18 cellular contexts compared by ENCODE assay signal in genomic region chr4:133592106-133592505, GRCh38.
DNase-seq lines count a peak whose midpoint lies in the region; ATAC-seq, FAIRE-seq and TF ChIP-seq lines count a peak whose summit lies in the region.
"Had no signal": no experiment of that assay in that cellular context is flagged by ENCODE, and none has a peak within 500 bp of the region (broad histone marks: within the 10 kb centered on the region; RNA-seq: fewer than 3 reads in every experiment).

No MANE protein-coding gene starts in this region.

- 91% methylated on average over 1 of the region's 1 CpG for WGBS in HUES64
- WGBS in SK-N-SH (ENCODE audit: low lambda C conversion rate), result 5% methylated on average over 1 of the region's 1 CpG

- H3K36me3 ChIP-seq in HUES64 (ENCODE audit: insufficient read depth, low read length) (no peaks in the 10 kb centered on the region), WERI-Rb-1 (no peaks in the 10 kb centered on the region), iPS-20b (ENCODE audit: insufficient read depth, low read depth, low read length) (no peaks in the 10 kb centered on the region), SK-N-SH (replicated peaks in 1 of 2; ENCODE audit: control insufficient read depth in 1 of 2, insufficient read depth in 2 of 2, low read length in 1 of 2) (no peaks in the 10 kb centered on the region)
- H3K36me3 ChIP-seq: BLaER1 had no signal

- DNase-seq in D721Med (ENCODE audit: insufficient read length, low spot score) (peak; percentile 22), WERI-Rb-1 (peak; percentile 90), SK-N-SH (no peak), T-helper 9 cell (no peak)
- no peak for DNase-seq in stimulated activated CD4-positive, alpha-beta T cell treated with anti-CD3 and anti-CD28 coated beads, Interleukin-12 subunit alpha, Interleukin-12 subunit beta, amount 100 ng/mL, for 4 hours
- DNase-seq: 8988T, AML-193, DMS79, GOT3, HCEC 1CT, HFFc6 had no signal

- H3K79me2 ChIP-seq in SK-N-SH (ENCODE audit: insufficient read depth), result no peaks in the 10 kb centered on the region

- H2AFZ ChIP-seq in SK-N-SH (ENCODE audit: low read depth), result no peak overlapping the region

- H3K27me3 ChIP-seq in HUES64 (ENCODE audit: insufficient read depth, low read length), result no peaks in the 10 kb centered on the region
- H3K27me3 ChIP-seq in WERI-Rb-1 (ENCODE audit: insufficient read depth, low read depth, severe bottlenecking), result no peaks in the 10 kb centered on the region
- no peaks in the 10 kb centered on the region for H3K27me3 ChIP-seq in iPS-20b (ENCODE audit: insufficient read depth, low read length)
- no peaks in the 10 kb centered on the region for H3K27me3 ChIP-seq in SK-N-SH (ENCODE audit: insufficient read depth)
- H3K27me3 ChIP-seq: BLaER1 had no signal

- H3K4me3 ChIP-seq in HUES64 (ENCODE audit: low read length), result no peak overlapping the region
- H3K4me3 ChIP-seq in WERI-Rb-1 (ENCODE audit: low read depth, low read length), result no peak overlapping the region
- H3K4me3 ChIP-seq in iPS-20b (ENCODE audit: low read length), result no peak overlapping the region
- no peak overlapping the region for H3K4me3 ChIP-seq in SK-N-SH (ENCODE audit: low read depth in 2 of 2, low read length in 1 of 2)
- H3K4me3 ChIP-seq: BLaER1, GM12878, K562 had no signal

- H3K9me3 ChIP-seq in HUES64 (ENCODE audit: insufficient read depth, low read depth, low read length) (no peaks in the 10 kb centered on the region), WERI-Rb-1 (ENCODE audit: severe bottlenecking) (peaks cover 7% of the 10 kb centered on the region), iPS-20b (ENCODE audit: insufficient read depth, low read depth, low read length) (no peaks in the 10 kb centered on the region), SK-N-SH (no peaks in the 10 kb centered on the region)
- H3K9me3 ChIP-seq: BLaER1 had no signal

- no peak for TF ChIP-seq RAD21 in SK-N-SH (IDR thresholded peaks at IDR 0.05; ENCODE audit: low read length)

- peaks cover 40% of the 10 kb centered on the region for H3K4me1 ChIP-seq in HUES64 (ENCODE audit: insufficient read depth, low read length)
- H3K4me1 ChIP-seq in iPS-20b (ENCODE audit: insufficient read depth, low read length), result peaks cover 24% of the 10 kb centered on the region; the same call in 1 of the 2 replicates
- H3K4me1 ChIP-seq in SK-N-SH (ENCODE audit: control insufficient read depth in 1 of 2, insufficient read depth in 2 of 2, low read depth in 1 of 2, low read length in 1 of 2), result no peaks in the 10 kb centered on the region; a peak in 1 of 4 replicates
- H3K4me1 ChIP-seq: BLaER1 had no signal

- no peak for TF ChIP-seq EP300 in SK-N-SH (IDR thresholded peaks at IDR 0.05; ENCODE audit: borderline replicate concordance in 1 of 2, low read depth in 1 of 2, low read length in 1 of 2)

- H3F3A ChIP-seq in SK-N-SH (replicated peaks; ENCODE audit: insufficient read depth), result no peaks in the 10 kb centered on the region

- no peak for ATAC-seq in HG03565 (IDR thresholded peaks at IDR 0.05; ENCODE audit: unreplicated experiment)
- ATAC-seq: GM12878, K562 had no signal

- CTCF ChIA-PET in SK-N-SH (lab: Yijun Ruan, JAX), result interaction anchor here (0.6 kb wide), 1 partner anchor 292 kb away, joined by 3 read pairs; no protein-coding TSS in a partner anchor

- POLR2A ChIA-PET in SK-N-SH (lab: Yijun Ruan, JAX), result no interaction called here

- H3K9ac ChIP-seq in HUES64 (ENCODE audit: low read depth, low read length) (no peak overlapping the region), iPS-20b (ENCODE audit: low read depth, low read length) (peak overlapping the region; percentile 10; the same call in 1 of the 2 replicates), SK-N-SH (no peak overlapping the region)
- H3K9ac ChIP-seq: BLaER1 had no signal

- peak; percentile 88 for FAIRE-seq in D721Med (lab: Jason Lieb, UNC)
- FAIRE-seq: GM12878, GM18507, K562 had no signal

- no peak for TF ChIP-seq CTCF in D721Med (IDR thresholded peaks at IDR 0.05; ENCODE audit: insufficient read depth, missing control alignments)
- no peak for TF ChIP-seq CTCF in WERI-Rb-1 (IDR thresholded peaks at IDR 0.05; ENCODE audit: low read depth, low read length)
- TF ChIP-seq CTCF in SK-N-SH (IDR thresholded peaks at IDR 0.05), result no peak

- H4K20me1 ChIP-seq in SK-N-SH (ENCODE audit: insufficient read depth), result no peaks in the 10 kb centered on the region
- H4K20me1 ChIP-seq: BLaER1 had no signal

- H3K27ac ChIP-seq in HUES64 (ENCODE audit: low read depth, low read length) (peak overlapping the region; percentile 63; the same call in 1 of the 2 replicates), WERI-Rb-1 (peak overlapping the region; percentile 75), iPS-20b (ENCODE audit: low read length) (peak overlapping the region; percentile 11), SK-N-SH (ENCODE audit: low read depth in 2 of 2, low read length in 1 of 2) (no peak overlapping the region)
- H3K27ac ChIP-seq: BLaER1 had no signal

- H3K4me2 ChIP-seq in SK-N-SH, result no peak overlapping the region
- H3K4me2 ChIP-seq: BLaER1 had no signal

- H3K9me2 ChIP-seq in SK-N-SH, result no peaks in the 10 kb centered on the region

TF ChIP-seq in SK-N-SH, 30 proteins besides CTCF, POLR2A, EP300 and RAD21:
- no peak for TF ChIP-seq JUND (IDR thresholded peaks at IDR 0.05)
- no peak for TF ChIP-seq MAX (IDR thresholded peaks at IDR 0.05; ENCODE audit: low read depth)
- TF ChIP-seq RCOR1 (IDR thresholded peaks at IDR 0.05; ENCODE audit: low read length), result no peak
- no peak for TF ChIP-seq FOXM1 (IDR thresholded peaks at IDR 0.05; ENCODE audit: low read depth)
- TF ChIP-seq NFIC (IDR thresholded peaks at IDR 0.05; ENCODE audit: borderline replicate concordance), result no peak
- TF ChIP-seq, protein P1, sequence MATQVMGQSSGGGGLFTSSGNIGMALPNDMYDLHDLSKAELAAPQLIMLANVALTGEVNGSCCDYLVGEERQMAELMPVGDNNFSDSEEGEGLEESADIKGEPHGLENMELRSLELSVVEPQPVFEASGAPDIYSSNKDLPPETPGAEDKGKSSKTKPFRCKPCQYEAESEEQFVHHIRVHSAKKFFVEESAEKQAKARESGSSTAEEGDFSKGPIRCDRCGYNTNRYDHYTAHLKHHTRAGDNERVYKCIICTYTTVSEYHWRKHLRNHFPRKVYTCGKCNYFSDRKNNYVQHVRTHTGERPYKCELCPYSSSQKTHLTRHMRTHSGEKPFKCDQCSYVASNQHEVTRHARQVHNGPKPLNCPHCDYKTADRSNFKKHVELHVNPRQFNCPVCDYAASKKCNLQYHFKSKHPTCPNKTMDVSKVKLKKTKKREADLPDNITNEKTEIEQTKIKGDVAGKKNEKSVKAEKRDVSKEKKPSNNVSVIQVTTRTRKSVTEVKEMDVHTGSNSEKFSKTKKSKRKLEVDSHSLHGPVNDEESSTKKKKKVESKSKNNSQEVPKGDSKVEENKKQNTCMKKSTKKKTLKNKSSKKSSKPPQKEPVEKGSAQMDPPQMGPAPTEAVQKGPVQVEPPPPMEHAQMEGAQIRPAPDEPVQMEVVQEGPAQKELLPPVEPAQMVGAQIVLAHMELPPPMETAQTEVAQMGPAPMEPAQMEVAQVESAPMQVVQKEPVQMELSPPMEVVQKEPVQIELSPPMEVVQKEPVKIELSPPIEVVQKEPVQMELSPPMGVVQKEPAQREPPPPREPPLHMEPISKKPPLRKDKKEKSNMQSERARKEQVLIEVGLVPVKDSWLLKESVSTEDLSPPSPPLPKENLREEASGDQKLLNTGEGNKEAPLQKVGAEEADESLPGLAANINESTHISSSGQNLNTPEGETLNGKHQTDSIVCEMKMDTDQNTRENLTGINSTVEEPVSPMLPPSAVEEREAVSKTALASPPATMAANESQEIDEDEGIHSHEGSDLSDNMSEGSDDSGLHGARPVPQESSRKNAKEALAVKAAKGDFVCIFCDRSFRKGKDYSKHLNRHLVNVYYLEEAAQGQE (IDR thresholded peaks at IDR 0.05; ENCODE audit: low read depth, low read length), result no peak
- no peak for TF ChIP-seq RXRA (IDR thresholded peaks at IDR 0.05; ENCODE audit: borderline replicate concordance, low read depth)
- no peak for TF ChIP-seq TEAD4 (IDR thresholded peaks at IDR 0.05; ENCODE audit: borderline replicate concordance, insufficient read depth)
- TF ChIP-seq FOXJ3 (CRISPR knock-in tag; IDR thresholded peaks at IDR 0.05), result no peak

Comparison
In these comparisons a context has a peak if more than half of its experiments do, and no peak if none do; other contexts are left out.
1. DNase-seq: peak in D721Med (single experiment) and WERI-Rb-1 (single experiment); none in stimulated activated CD4-positive, alpha-beta T cell treated with anti-CD3 and anti-CD28 coated beads, Interleukin-12 subunit alpha, Interleukin-12 subunit beta, amount 100 ng/mL, for 4 hours (single experiment), SK-N-SH (single experiment) and T-helper 9 cell (single experiment).
2. H3K27ac ChIP-seq: peak in HUES64 (single experiment), WERI-Rb-1 (single experiment) and iPS-20b (single experiment); none in SK-N-SH (0 of 2).